ENCODE assay signal across 7 cellular contexts in genomic region chr20:43691928-43692524, GRCh38. TPM values are rescaled to one million over a fixed set of nuclear protein-coding genes. Genes with fewer than 3 reads are reported as not detected.
DNase-seq lines count a peak whose midpoint lies in the region; ATAC-seq, FAIRE-seq and TF ChIP-seq lines count a peak whose summit lies in the region.

No MANE protein-coding gene starts in this region.

- H3K4me2 ChIP-seq in HepG2 (ENCODE audit: low read depth, low read length), result no peak overlapping the region

- H2AFZ ChIP-seq in HepG2 (ENCODE audit: low read length), result no peak overlapping the region

- BruUV-seq in HepG2 (replicated peaks; lab: Mats Ljungman, UMichigan), result no TSS peak

- peak; percentile 77 for FAIRE-seq in HepG2 (lab: Jason Lieb, UNC)

- H3K4me3 ChIP-seq in adrenal gland (no peak overlapping the region), HepG2 (replicated peaks in 1 of 3; ENCODE audit: insufficient read depth in 1 of 3, low read depth in 2 of 3, low read length in 3 of 3) (no peak overlapping the region)

- H3K27me3 ChIP-seq in adrenal gland (no peaks in the 10 kb centered on the region), HepG2 (ENCODE audit: control insufficient read depth in 1 of 2, insufficient read depth in 2 of 2, low read length in 2 of 2) (no peaks in the 10 kb centered on the region)

- H3K27ac Mint-ChIP-seq in stimulated activated naive B cell treated with anti-CD40 and anti-IgM and Interleukin-4, amounts not matched to agents 10 μg/mL and 1 μg/mL and 100 μg/mL, for 72 hours, result no peak overlapping the region

- TF ChIP-seq CTCF in adrenal gland (IDR thresholded peaks at IDR 0.05), result peak; percentile 30 to 52 (median 42)
- peak; percentile 93 for TF ChIP-seq CTCF in HepG2 (CRISPR knock-in tag; IDR thresholded peaks at IDR 0.05)

- peaks cover 5 to 14% of the 10 kb centered on the region in 2 donors for H3K36me3 Mint-ChIP-seq in stimulated activated naive B cell treated with anti-CD40 and anti-IgM and Interleukin-4, amounts not matched to agents 10 μg/mL and 1 μg/mL and 100 μg/mL, for 72 hours

- no peak overlapping the region for H3K4me3 Mint-ChIP-seq in stimulated activated naive B cell treated with anti-CD40 and anti-IgM and Interleukin-4, amounts not matched to agents 10 μg/mL and 1 μg/mL and 100 μg/mL, for 72 hours

- H3K9me3 Mint-ChIP-seq in stimulated activated naive B cell treated with anti-CD40 and anti-IgM and Interleukin-4, amounts not matched to agents 10 μg/mL and 1 μg/mL and 100 μg/mL, for 72 hours, result no peaks in the 10 kb centered on the region

- peaks cover 10 to 19% of the 10 kb centered on the region in 2 donors for H3K4me1 Mint-ChIP-seq in stimulated activated naive B cell treated with anti-CD40 and anti-IgM and Interleukin-4, amounts not matched to agents 10 μg/mL and 1 μg/mL and 100 μg/mL, for 72 hours

- peak; percentile 93 for TF ChIP-seq RAD21 in HepG2 (CRISPR knock-in tag; IDR thresholded peaks at IDR 0.05)

- DNase-seq in GM04504 (ENCODE audit: low read depth) (peak; percentile 9), HT1080 (ENCODE audit: low read depth) (peak; percentile 52), SW480 (ENCODE audit: low spot score) (peak; percentile 58), adrenal gland (peak; percentile 35 to 70 (median 54)), HepG2 (ENCODE audit: low spot score) (peak; percentile 72), GM19238 (ENCODE audit: insufficient read length, low spot score) (no peak)
- peak; percentile 46 for DNase-seq in stimulated activated naive B cell treated with anti-CD40 and anti-IgM and Interleukin-4, amounts not matched to agents 10 μg/mL and 1 μg/mL and 100 μg/mL, for 72 hours

- intact Hi-C loops in adrenal gland (cut with DNase I) (loop anchor here (5.0 to 10.0 kb wide), 3 partner anchors 155 to 240 kb away; no protein-coding TSS in a partner anchor), HepG2 (cut with micrococcal nuclease; ENCODE audit: unreplicated experiment) (loop anchor here (1.0 kb wide), 3 partner anchors 129 to 243 kb away; no protein-coding TSS in a partner anchor)

- H3K9ac ChIP-seq in HepG2 (ENCODE audit: insufficient read depth, low read depth, low read length), result no peak overlapping the region

- in situ Hi-C loops in HepG2 (cut with HindIII; ENCODE audit: extremely low pct_ligation_motif_present, low pct_unique_long_range_greater_than_20kb), result loop anchor here (5.0 kb wide), 2 partner anchors 155 to 245 kb away; no protein-coding TSS in a partner anchor

- H3K27me3 Mint-ChIP-seq in stimulated activated naive B cell treated with anti-CD40 and anti-IgM and Interleukin-4, amounts not matched to agents 10 μg/mL and 1 μg/mL and 100 μg/mL, for 72 hours, result no peaks in the 10 kb centered on the region

- no peak for TF ChIP-seq POLR2A in adrenal gland (IDR thresholded peaks at IDR 0.05)
- no peak for TF ChIP-seq POLR2A in HepG2 (IDR thresholded peaks at IDR 0.05; ENCODE audit: insufficient read depth in 1 of 2, low read depth in 2 of 2, low read length in 2 of 2)

- H4K20me1 ChIP-seq in HepG2 (ENCODE audit: insufficient read depth, low read length), result no peaks in the 10 kb centered on the region

- TF ChIP-seq EP300 in HepG2 (IDR thresholded peaks at IDR 0.05; ENCODE audit: low read depth in 2 of 2, low read length in 2 of 2), result no peak
- no peak for TF ChIP-seq EP300 in HepG2 (CRISPR knock-in tag; IDR thresholded peaks at IDR 0.05; ENCODE audit: borderline replicate concordance)

- 79 to 84% (median 80%) methylated on average over 3 to 5 of the region's 5 CpGs for WGBS in adrenal gland, 4 donors
- WGBS in HepG2 (ENCODE audit: low lambda C conversion rate), result 79% methylated on average over 5 of the region's 5 CpGs

- no peak overlapping the region for H3K27ac ChIP-seq in adrenal gland
- H3K27ac ChIP-seq in HepG2 (ENCODE audit: extremely low read length, insufficient read depth, low read length), result no peak overlapping the region

- H3K9me3 ChIP-seq in adrenal gland (replicated peaks in 1 of 3) (no peaks in the 10 kb centered on the region), HepG2 (ENCODE audit: low read length) (no peaks in the 10 kb centered on the region)

- POLR2A ChIA-PET in HepG2 (lab: Yijun Ruan, JAX), result interaction anchor here (0.7 to 1.5 kb wide), 5 partner anchors 104 to 234 kb away, joined by 3 to 8 read pairs (median 4); partner anchors contain the start of genes SGK2 and SRSF6

- no peaks in the 10 kb centered on the region for H3K79me2 ChIP-seq in HepG2 (ENCODE audit: insufficient read depth, low read length)

- ATAC-seq in HepG2, result peak; percentile 92
- ATAC-seq in stimulated activated naive B cell treated with anti-CD40 and anti-IgM and Interleukin-4, amounts not matched to agents 10 μg/mL and 1 μg/mL and 100 μg/mL, for 72 hours (replicated peaks), result peak; percentile 85 to 91

- H3K4me1 ChIP-seq in adrenal gland (replicated peaks in 1 of 2) (no peaks in the 10 kb centered on the region), HepG2 (ENCODE audit: insufficient read depth, low read length) (no peaks in the 10 kb centered on the region)

- H3K36me3 ChIP-seq in adrenal gland (replicated peaks in 1 of 2) (no peaks in the 10 kb centered on the region), HepG2 (replicated peaks in 1 of 2; ENCODE audit: control insufficient read depth in 1 of 2, insufficient read depth in 2 of 2, low read length in 2 of 2) (peaks cover 7 to 32% of the 10 kb centered on the region in 2 experiments)

- CTCF ChIA-PET in HepG2 (lab: Yijun Ruan, JAX; ENCODE audit: low intra/inter-chr PET ratio, low total read pairs), result interaction anchor here (0.8 to 3.2 kb wide), 5 partner anchors 33 to 388 kb away, joined by 3 to 55 read pairs (median 5); no protein-coding TSS in a partner anchor

TF ChIP-seq in HepG2, 621 proteins besides CTCF, POLR2A, EP300 and RAD21 (continues in another document):
- no peak for TF ChIP-seq BRD4 (CRISPR knock-in tag; IDR thresholded peaks at IDR 0.05)

RNA-seq across cellular contexts. Expression of gene MYBL2, which starts 25.1 kb away (rescaled TPM):
- 29.7 and 40.4 TPM in 2 replicates for total RNA-seq in HT1080 (2014; rRNA removed; shearing (Covaris generic))
- 26.0 and 29.5 TPM in 2 replicates for polyA plus RNA-seq in HT1080 (2015; cell fraction: cytosol; rRNA removed)
- 12.3 and 14.9 TPM in 2 replicates for polyA plus RNA-seq in HT1080 (2015; cell fraction: nucleus; rRNA removed)
- total RNA-seq in adrenal gland (1 to 10 TPM in 4 of 8 donors, under 1 TPM in 3, not detected in 1; 0.17 to 1.7 (median 1.0) TPM), HepG2 (2016; rRNA removed; fragmentation: Illumina TruSeq; extraction: Trizol) (66.2 and 76.9 TPM in 2 replicates)
- polyA plus RNA-seq in adrenal gland (1 to 10 TPM in 1 of 3 donors, under 1 TPM in 2; 0.48 to 1.5 (median 0.57) TPM), HepG2 (2011; rRNA removed) (8.7 and 11.9 TPM in 2 replicates)
- total RNA-seq in HepG2 (2016; cell fraction: cytosol; rRNA removed; fragmentation: Illumina TruSeq; extraction: Trizol; ENCODE audit: low read depth), result 59.0 and 62.0 TPM in 2 replicates
- 56.5 and 69.8 TPM in 2 replicates for total RNA-seq in HepG2 (2016; cell fraction: insoluble cytoplasmic fraction; rRNA removed; fragmentation: Illumina TruSeq; extraction: Trizol)
- 143 and 144 TPM in 2 replicates for total RNA-seq in HepG2 (2016; cell fraction: membrane; rRNA removed; fragmentation: Illumina TruSeq; extraction: Trizol)
- total RNA-seq in HepG2 (2016; cell fraction: nucleus; rRNA removed; fragmentation: Illumina TruSeq; extraction: Trizol), result 31.9 and 37.0 TPM in 2 replicates
- 8.2 and 15.1 TPM in 2 replicates for polyA plus RNA-seq in HepG2 (2011; cell fraction: cytosol; rRNA removed)
- polyA plus RNA-seq in HepG2 (2011; cell fraction: nucleus; rRNA removed), result 11.9 and 16.1 TPM in 2 replicates
- 13.6 and 29.5 TPM in 2 replicates for polyA plus RNA-seq in HepG2 (2012)
- polyA plus RNA-seq in HepG2 (2016; cell fraction: cytosol; fragmentation: Illumina TruSeq; extraction: Trizol; ENCODE audit: low read depth), result 102 and 115 TPM in 2 replicates
- 97.7 and 135 TPM in 2 replicates for polyA plus RNA-seq in HepG2 (2016; cell fraction: insoluble cytoplasmic fraction; fragmentation: Illumina TruSeq; extraction: Trizol; ENCODE audit: low read depth)
- 207 and 227 TPM in 2 replicates for polyA plus RNA-seq in HepG2 (2016; cell fraction: membrane; fragmentation: Illumina TruSeq; extraction: Trizol; ENCODE audit: low read depth)
- polyA plus RNA-seq in HepG2 (2016; cell fraction: nucleus; fragmentation: Illumina TruSeq; extraction: Trizol; ENCODE audit: insufficient read depth, low read depth), result 95.0 and 101 TPM in 2 replicates
- polyA minus RNA-seq in HepG2 (2011; rRNA and poly(A)+ RNA removed; ENCODE audit: low replicate concordance), result 22.9 and 110 TPM in 2 replicates
- polyA minus RNA-seq in HepG2 (2011; cell fraction: cytosol; rRNA and poly(A)+ RNA removed), result 11.1 and 17.9 TPM in 2 replicates
- polyA minus RNA-seq in HepG2 (2011; cell fraction: nucleus; rRNA and poly(A)+ RNA removed), result 5.3 and 8.1 TPM in 2 replicates

RNA-seq across cellular contexts. Expression of gene GTSF1L, which starts 34.8 kb away (rescaled TPM):
- total RNA-seq in HT1080 (2014; rRNA removed; shearing (Covaris generic)), result not detected in 2 replicates
- not detected in 2 replicates for polyA plus RNA-seq in HT1080 (2015; cell fraction: cytosol; rRNA removed)
- polyA plus RNA-seq in HT1080 (2015; cell fraction: nucleus; rRNA removed), result not detected in 2 replicates
- not detected for total RNA-seq in adrenal gland
- not detected for polyA plus RNA-seq in adrenal gland
- not detected in 2 replicates for total RNA-seq in HepG2 (2016; rRNA removed; fragmentation: Illumina TruSeq; extraction: Trizol)
- total RNA-seq in HepG2 (2016; cell fraction: cytosol; rRNA removed; fragmentation: Illumina TruSeq; extraction: Trizol; ENCODE audit: low read depth), result not detected in 2 replicates
- total RNA-seq in HepG2 (2016; cell fraction: insoluble cytoplasmic fraction; rRNA removed; fragmentation: Illumina TruSeq; extraction: Trizol), result not detected in 2 replicates
- total RNA-seq in HepG2 (2016; cell fraction: membrane; rRNA removed; fragmentation: Illumina TruSeq; extraction: Trizol), result not detected in 2 replicates
- total RNA-seq in HepG2 (2016; cell fraction: nucleus; rRNA removed; fragmentation: Illumina TruSeq; extraction: Trizol), result not detected in 2 replicates
- not detected in 2 replicates for polyA plus RNA-seq in HepG2 (2011; rRNA removed)
- polyA plus RNA-seq in HepG2 (2011; cell fraction: cytosol; rRNA removed), result not detected in 2 replicates
- not detected in 2 replicates for polyA plus RNA-seq in HepG2 (2011; cell fraction: nucleus; rRNA removed)
- polyA plus RNA-seq in HepG2 (2012), result not detected in 2 replicates
- polyA plus RNA-seq in HepG2 (2016; cell fraction: cytosol; fragmentation: Illumina TruSeq; extraction: Trizol; ENCODE audit: low read depth), result not detected in 2 replicates
- polyA plus RNA-seq in HepG2 (2016; cell fraction: insoluble cytoplasmic fraction; fragmentation: Illumina TruSeq; extraction: Trizol; ENCODE audit: low read depth), result not detected in 2 replicates
- polyA plus RNA-seq in HepG2 (2016; cell fraction: membrane; fragmentation: Illumina TruSeq; extraction: Trizol; ENCODE audit: low read depth), result not detected in 2 replicates
- not detected in 2 replicates for polyA plus RNA-seq in HepG2 (2016; cell fraction: nucleus; fragmentation: Illumina TruSeq; extraction: Trizol; ENCODE audit: insufficient read depth, low read depth)
- not detected in 2 replicates for polyA minus RNA-seq in HepG2 (2011; rRNA and poly(A)+ RNA removed; ENCODE audit: low replicate concordance)
- polyA minus RNA-seq in HepG2 (2011; cell fraction: cytosol; rRNA and poly(A)+ RNA removed), result not detected in 2 replicates
- polyA minus RNA-seq in HepG2 (2011; cell fraction: nucleus; rRNA and poly(A)+ RNA removed), result not detected in 2 replicates

Comparison
In these comparisons a context has a peak if more than half of its experiments do, and no peak if none do; other contexts are left out.
1. RNA of gene MYBL2, which starts 25.1 kb away (total RNA-seq): 31.9 to 144 TPM in HepG2 and 29.7 to 40.4 TPM in HT1080; 0.17 to 1.7 TPM in adrenal gland; every median in the first group is over 10 times any median in the second.